In the genomic region with DNA sequence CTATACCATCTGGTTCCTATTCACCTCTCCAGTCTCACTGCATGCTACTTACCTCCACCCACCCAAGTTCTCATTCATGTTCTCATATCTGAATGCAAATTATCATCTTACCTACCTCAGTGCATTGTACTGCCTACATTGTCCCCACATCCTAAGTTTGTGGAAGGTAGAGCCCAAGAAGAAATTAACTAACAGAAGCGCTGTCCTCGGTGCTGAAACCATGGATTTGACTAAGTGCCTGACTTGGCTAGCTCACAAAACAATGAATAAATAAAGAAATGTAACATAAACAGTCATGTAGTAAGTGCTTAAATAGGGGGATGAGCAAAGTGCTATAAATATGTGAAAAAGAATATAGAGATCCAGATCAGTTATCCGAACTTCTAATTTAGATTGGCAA, we compare ENCODE assay signal across 10 cellular contexts.
DNase-seq lines count a peak whose midpoint lies in the region; ATAC-seq lines count a peak whose summit lies in the region.
"Had no signal": no experiment of that assay in that cellular context is flagged by ENCODE, and none has a peak within 500 bp of the region (broad histone marks: within the 10 kb centered on the region; RNA-seq: fewer than 3 reads in every experiment).

No MANE protein-coding gene starts in this region.

- WGBS in trophoblast cell (ENCODE audit: extremely low coverage, insufficient coverage, insufficient read length) = no CpG with 5 or more reads among the region's 3 CpGs

- H4K8ac ChIP-seq in trophoblast cell (ENCODE audit: low read depth, low read length) = no peak overlapping the region

- H3K27me3 ChIP-seq in trophoblast cell (ENCODE audit: insufficient read depth, low read length) = no peaks in the 10 kb centered on the region
- no peaks in the 10 kb centered on the region for H3K27me3 ChIP-seq in CD8-positive, alpha-beta memory T cell (ENCODE audit: insufficient read depth, low read length, poor library complexity, severe bottlenecking)

- H3K4me3 ChIP-seq in trophoblast cell (ENCODE audit: low read depth, low read length) = no peak overlapping the region
- no peak overlapping the region for H3K4me3 ChIP-seq in CD8-positive, alpha-beta memory T cell (ENCODE audit: low read length)
- H3K4me3 ChIP-seq: mucosa of descending colon had no signal

- H2AFZ ChIP-seq in trophoblast cell (ENCODE audit: insufficient read depth, low read length, poor library complexity) = no peak overlapping the region

- no peaks in the 10 kb centered on the region for H3K4me1 Mint-ChIP-seq in CD8-positive, alpha-beta memory T cell
- H3K4me1 Mint-ChIP-seq: activated naive CD4-positive, alpha-beta T cell treated with anti-CD3 and anti-CD28 coated beads, Interleukin-2, amount 50 U/mL, for 24 hours had no signal

- no peak overlapping the region for H3K4me2 ChIP-seq in trophoblast cell (ENCODE audit: low read length)

- no peaks in the 10 kb centered on the region for H3K79me2 ChIP-seq in trophoblast cell (ENCODE audit: control insufficient read depth, insufficient read depth, low read length, poor library complexity)

- no peaks in the 10 kb centered on the region for H3K4me1 ChIP-seq in trophoblast cell (ENCODE audit: control insufficient read depth in 1 of 2, insufficient read depth in 2 of 2, low read length in 2 of 2)
- H3K4me1 ChIP-seq in CD8-positive, alpha-beta memory T cell (ENCODE audit: insufficient read depth, low read length) = no peaks in the 10 kb centered on the region

- no peak overlapping the region for H3K23ac ChIP-seq in trophoblast cell (ENCODE audit: low read length)

- H3K36me3 ChIP-seq in trophoblast cell (ENCODE audit: control insufficient read depth in 1 of 2, insufficient read depth in 2 of 2, low read length in 2 of 2) = no peaks in the 10 kb centered on the region
- H3K36me3 ChIP-seq in CD8-positive, alpha-beta memory T cell (ENCODE audit: insufficient read depth, low read length) = no peaks in the 10 kb centered on the region

- no peak overlapping the region for H3K27ac Mint-ChIP-seq in CD8-positive, alpha-beta memory T cell
- H3K27ac Mint-ChIP-seq: activated naive CD4-positive, alpha-beta T cell treated with anti-CD3 and anti-CD28 coated beads, Interleukin-2, amount 50 U/mL, for 24 hours had no signal

- no peak for ATAC-seq in GM19023 (IDR thresholded peaks at IDR 0.05; ENCODE audit: unreplicated experiment)
- ATAC-seq: mucosa of descending colon had no signal

- H3K9me3 ChIP-seq in trophoblast cell (ENCODE audit: insufficient read depth, low read depth, low read length) = no peaks in the 10 kb centered on the region
- H3K9me3 ChIP-seq in CD8-positive, alpha-beta memory T cell (ENCODE audit: low read length) = no peaks in the 10 kb centered on the region
- H3K9me3 ChIP-seq: mucosa of descending colon had no signal

- H3K14ac ChIP-seq in trophoblast cell (ENCODE audit: low read length) = no peak overlapping the region

- H4K91ac ChIP-seq in trophoblast cell (ENCODE audit: low read depth, low read length) = no peak overlapping the region

- H3K4ac ChIP-seq in trophoblast cell (ENCODE audit: low read depth, low read length) = no peak overlapping the region

- H3K18ac ChIP-seq in trophoblast cell (ENCODE audit: low read length) = no peak overlapping the region

- H2BK5ac ChIP-seq in trophoblast cell (ENCODE audit: low read depth, low read length, poor library complexity) = no peak overlapping the region

- CTCF ChIA-PET in CD8-positive, alpha-beta memory T cell (lab: Charles Lee) = no interaction called here

- H2BK12ac ChIP-seq in trophoblast cell (ENCODE audit: low read length) = no peak overlapping the region

- no peaks in the 10 kb centered on the region for H3K27me3 Mint-ChIP-seq in CD8-positive, alpha-beta memory T cell
- H3K27me3 Mint-ChIP-seq: activated naive CD4-positive, alpha-beta T cell treated with anti-CD3 and anti-CD28 coated beads, Interleukin-2, amount 50 U/mL, for 24 hours had no signal

- H3K27ac ChIP-seq in trophoblast cell (ENCODE audit: low read depth, low read length) = no peak overlapping the region
- H3K27ac ChIP-seq in CD8-positive, alpha-beta memory T cell (ENCODE audit: low read depth, low read length) = no peak overlapping the region

- no peak overlapping the region for H4K12ac ChIP-seq in trophoblast cell (ENCODE audit: low read depth, low read length)

- H3K9me3 Mint-ChIP-seq in CD8-positive, alpha-beta memory T cell = peaks cover 0 to 4% (median 0%) of the 10 kb centered on the region in 5 donors

- DNase-seq in DMS53 (lab: John Stamatoyannopoulos, UW) = peak; percentile 34
- DNase-seq in DMS53 treated with DMSO at 0.1 percent for 48 hours (lab: John Stamatoyannopoulos, UW; ENCODE audit: unreplicated experiment) = no peak
- peak; percentile 13 for DNase-seq in NOMO-1 treated with dmso at 0.1 percent for 144 hours (lab: John Stamatoyannopoulos, UW; ENCODE audit: unreplicated experiment)
- DNase-seq in dedifferentiated amniotic fluid mesenchymal stem cell (ENCODE audit: extremely low spot score) = peak; percentile 38
- peak; percentile 18 to 72 for DNase-seq in trophoblast cell
- no peak for DNase-seq in activated CD8-positive, alpha-beta memory T cell treated with anti-CD3 and anti-CD28 coated beads, Interleukin-2, amount 50 U/mL, for 48 hours
- no peak for DNase-seq in CD8-positive, alpha-beta memory T cell

- H2AK5ac ChIP-seq in trophoblast cell (ENCODE audit: low read length) = no peak overlapping the region

- H3K9ac ChIP-seq in trophoblast cell (ENCODE audit: low read length) = no peak overlapping the region

- no peaks in the 10 kb centered on the region for H3K36me3 Mint-ChIP-seq in CD8-positive, alpha-beta memory T cell
- H3K36me3 Mint-ChIP-seq: activated naive CD4-positive, alpha-beta T cell treated with anti-CD3 and anti-CD28 coated beads, Interleukin-2, amount 50 U/mL, for 24 hours had no signal

- no peak overlapping the region for H3K4me3 Mint-ChIP-seq in CD8-positive, alpha-beta memory T cell
- H3K4me3 Mint-ChIP-seq: activated naive CD4-positive, alpha-beta T cell treated with anti-CD3 and anti-CD28 coated beads, Interleukin-2, amount 50 U/mL, for 24 hours had no signal

- H3K79me1 ChIP-seq in trophoblast cell (ENCODE audit: low read length) = no peaks in the 10 kb centered on the region

- POLR2A ChIA-PET in CD8-positive, alpha-beta memory T cell (lab: Charles Lee) = no interaction called here

- H2BK120ac ChIP-seq in trophoblast cell (ENCODE audit: insufficient read depth, low read length, poor library complexity) = no peak overlapping the region

Comparison
In these comparisons a context has a peak if more than half of its experiments do, and no peak if none do; other contexts are left out.
1. DNase-seq: peak in DMS53 (single experiment), NOMO-1 treated with dmso at 0.1 percent for 144 hours (single experiment), dedifferentiated amniotic fluid mesenchymal stem cell (single experiment) and trophoblast cell (2 of 2); none in DMS53 treated with DMSO at 0.1 percent for 48 hours (single experiment), activated CD8-positive, alpha-beta memory T cell treated with anti-CD3 and anti-CD28 coated beads, Interleukin-2, amount 50 U/mL, for 48 hours (single experiment) and CD8-positive, alpha-beta memory T cell (0 of 5).